11 cellular contexts compared by ENCODE assay signal in genomic region chr1:246597340-246597739, GRCh38. TPM values are rescaled to one million over a fixed set of nuclear protein-coding genes. Genes with fewer than 3 reads are reported as not detected.
DNase-seq lines count a peak whose midpoint lies in the region; ATAC-seq and TF ChIP-seq lines count a peak whose summit lies in the region.
"Had no signal": no experiment of that assay in that cellular context is flagged by ENCODE, and none has a peak within 500 bp of the region (broad histone marks: within the 10 kb centered on the region; RNA-seq: fewer than 3 reads in every experiment).

No MANE protein-coding gene starts in this region.

- no peak overlapping the region for H3K4me3 Mint-ChIP-seq in activated CD4-positive, alpha-beta T cell treated with anti-CD3 and anti-CD28 coated beads, Interleukin-2, amount 10 ng/mL, durations not matched to agents 7 days and 5 days

- POLR2A ChIA-PET in activated CD4-positive, alpha-beta T cell treated with anti-CD3 and anti-CD28 coated beads, Interleukin-2, amount 10 ng/mL, durations not matched to agents 7 days and 5 days (lab: Charles Lee) = no interaction called here

- H3K4me1 ChIP-seq in right atrium auricular region = peaks cover 0 to 31% of the 10 kb centered on the region in 2 donors
- H3K4me1 ChIP-seq in suprapubic skin = peaks cover 51% of the 10 kb centered on the region

- CTCF ChIA-PET in activated CD4-positive, alpha-beta T cell treated with anti-CD3 and anti-CD28 coated beads, Interleukin-2, amount 10 ng/mL, durations not matched to agents 7 days and 5 days (lab: Charles Lee) = interaction anchor here (0.7 to 1.1 kb wide), 4 partner anchors 11 to 486 kb away, joined by 3 to 4 read pairs (median 3); no protein-coding TSS in a partner anchor

- 46% methylated on average over 5 of the region's 5 CpGs for WGBS in suprapubic skin

- no peaks in the 10 kb centered on the region for H3K27me3 Mint-ChIP-seq in activated CD4-positive, alpha-beta T cell treated with anti-CD3 and anti-CD28 coated beads, Interleukin-2, amount 10 ng/mL, durations not matched to agents 7 days and 5 days

- H3K9me3 ChIP-seq in right atrium auricular region (no peaks in the 10 kb centered on the region), suprapubic skin (no peaks in the 10 kb centered on the region)

- DNase-seq in DMS53 (lab: John Stamatoyannopoulos, UW) (peak; percentile 68), DMS53 treated with DMSO at 0.1 percent for 48 hours (lab: John Stamatoyannopoulos, UW; ENCODE audit: unreplicated experiment) (no peak), astrocyte of the hippocampus (ENCODE audit: low read depth, low spot score) (peak; percentile 62), right atrium auricular region (ENCODE audit: low spot score) (peak; percentile 91), suprapubic skin (ENCODE audit: low spot score in 2 of 2) (peak in 1 of 2 donors; percentile 70), NCI-H345 treated with DMSO at 0.1 percent for 48 hours (lab: John Stamatoyannopoulos, UW; ENCODE audit: unreplicated experiment) (no peak)
- DNase-seq in activated CD4-positive, alpha-beta T cell treated with anti-CD3 and anti-CD28 coated beads, Interleukin-2, amount 10 ng/mL, durations not matched to agents 7 days and 5 days = no peak
- DNase-seq: activated T-cell treated with anti-CD3 and anti-CD28 coated beads, Interleukin-2, amount 50 U/mL, for 48 hours; stimulated activated CD8-positive, alpha-beta memory T cell treated with anti-CD3 and anti-CD28 coated beads, Interleukin-4, amount 100 ng/mL, for 48 hours had no signal

- TF ChIP-seq POLR2A in suprapubic skin (IDR thresholded peaks at IDR 0.05) = no peak

- no peaks in the 10 kb centered on the region for H3K27me3 ChIP-seq in right atrium auricular region
- no peaks in the 10 kb centered on the region for H3K27me3 ChIP-seq in suprapubic skin

- TF ChIP-seq EP300 in suprapubic skin (IDR thresholded peaks at IDR 0.05) = no peak

- H3K4me1 Mint-ChIP-seq in activated CD4-positive, alpha-beta T cell treated with anti-CD3 and anti-CD28 coated beads, Interleukin-2, amount 10 ng/mL, durations not matched to agents 7 days and 5 days = peaks cover 20% of the 10 kb centered on the region

- peaks cover 47% of the 10 kb centered on the region for H3K36me3 Mint-ChIP-seq in activated CD4-positive, alpha-beta T cell treated with anti-CD3 and anti-CD28 coated beads, Interleukin-2, amount 10 ng/mL, durations not matched to agents 7 days and 5 days (ENCODE audit: low read depth)

- no peaks in the 10 kb centered on the region for H3K36me3 ChIP-seq in right atrium auricular region
- H3K36me3 ChIP-seq in suprapubic skin = peaks cover under 1% of the 10 kb centered on the region

- peak overlapping the region; percentile 62 to 78 for H3K27ac ChIP-seq in right atrium auricular region
- peak overlapping the region; percentile 26 for H3K27ac ChIP-seq in suprapubic skin
- H3K27ac ChIP-seq: 22Rv1 had no signal

- TF ChIP-seq CTCF in right atrium auricular region (IDR thresholded peaks at IDR 0.05) = no peak
- no peak for TF ChIP-seq CTCF in suprapubic skin (IDR thresholded peaks at IDR 0.05)

- H3K4me3 ChIP-seq in right atrium auricular region (no peak overlapping the region), suprapubic skin (no peak overlapping the region)

- no peak overlapping the region for H3K27ac Mint-ChIP-seq in activated CD4-positive, alpha-beta T cell treated with anti-CD3 and anti-CD28 coated beads, Interleukin-2, amount 10 ng/mL, durations not matched to agents 7 days and 5 days

- no peak for ATAC-seq in HG03460 (IDR thresholded peaks at IDR 0.05; ENCODE audit: unreplicated experiment)

- H3K9me3 Mint-ChIP-seq in activated CD4-positive, alpha-beta T cell treated with anti-CD3 and anti-CD28 coated beads, Interleukin-2, amount 10 ng/mL, durations not matched to agents 7 days and 5 days = peaks cover 1% of the 10 kb centered on the region

RNA-seq across cellular contexts. Expression of gene CNST, which starts 31.1 kb away (rescaled TPM):
- total RNA-seq in right atrium auricular region (10 to 100 TPM; 15.6 to 19.0 TPM), suprapubic skin (10 to 100 TPM; 20.2 to 26.2 (median 24.3) TPM)
- 10 to 100 TPM; 32.8 to 36.7 TPM for total RNA-seq in activated CD4-positive, alpha-beta T cell treated with anti-CD3 and anti-CD28 coated beads, Interleukin-2, amount 10 ng/mL, durations not matched to agents 7 days and 5 days

RNA-seq across cellular contexts. Expression of gene TFB2M, which starts 31.3 kb away (rescaled TPM):
- total RNA-seq in right atrium auricular region (10 to 100 TPM in 1 of 2 donors, 1 to 10 TPM in 1; 5.5 to 12.0 TPM), suprapubic skin (10 to 100 TPM in 3 of 4 donors, 1 to 10 TPM in 1; 9.9 to 15.0 (median 12.1) TPM)
- 10 to 100 TPM in 1 of 2 experiments, 1 to 10 TPM in 1; 9.4 to 10.1 TPM for total RNA-seq in activated CD4-positive, alpha-beta T cell treated with anti-CD3 and anti-CD28 coated beads, Interleukin-2, amount 10 ng/mL, durations not matched to agents 7 days and 5 days

Comparison
In these comparisons a context has a peak if more than half of its experiments do, and no peak if none do; other contexts are left out.
1. DNase-seq: peak in DMS53 (single experiment), astrocyte of the hippocampus (single experiment) and right atrium auricular region (single experiment); none in DMS53 treated with DMSO at 0.1 percent for 48 hours (single experiment), NCI-H345 treated with DMSO at 0.1 percent for 48 hours (single experiment) and activated CD4-positive, alpha-beta T cell treated with anti-CD3 and anti-CD28 coated beads, Interleukin-2, amount 10 ng/mL, durations not matched to agents 7 days and 5 days (single experiment).